In genomic region chr6:23983691-23984090, GRCh38 we compare ENCODE assay signal across 1 cellular context.
TF ChIP-seq lines count a peak whose summit lies in the region.

No MANE protein-coding gene starts in this region.

TF ChIP-seq in GM23338, 12 proteins besides CTCF, POLR2A, EP300 and RAD21:
- TF ChIP-seq ZNF462 (CRISPR knock-in tag; IDR thresholded peaks at IDR 0.05): no peak
- no peak for TF ChIP-seq JUNB (IDR thresholded peaks at IDR 0.05; ENCODE audit: unreplicated experiment)
- no peak for TF ChIP-seq ETS1 (IDR thresholded peaks at IDR 0.05)
- TF ChIP-seq POLR2AphosphoS5 (IDR thresholded peaks at IDR 0.05; ENCODE audit: low read depth): no peak
- no peak for TF ChIP-seq EZH2phosphoT487 (IDR thresholded peaks at IDR 0.05; ENCODE audit: unreplicated experiment)
- no peak for TF ChIP-seq EZH2 (IDR thresholded peaks at IDR 0.05; ENCODE audit: low read depth, unreplicated experiment)
- TF ChIP-seq ZNF114 (CRISPR knock-in tag; IDR thresholded peaks at IDR 0.05): no peak
- no peak for TF ChIP-seq ZNF331 (CRISPR knock-in tag; IDR thresholded peaks at IDR 0.05; ENCODE audit: low read depth)
- TF ChIP-seq NANOG (IDR thresholded peaks at IDR 0.05; ENCODE audit: borderline replicate concordance): no peak
- TF ChIP-seq STAT1 (IDR thresholded peaks at IDR 0.05; ENCODE audit: unreplicated experiment): no peak
- TF ChIP-seq REST (IDR thresholded peaks at IDR 0.05; ENCODE audit: unreplicated experiment): no peak
- TF ChIP-seq CREB1 (CRISPR knock-in tag; IDR thresholded peaks at IDR 0.05; ENCODE audit: low read depth): no peak
